ENCODE assay signal across 12 cellular contexts in the genomic region with DNA sequence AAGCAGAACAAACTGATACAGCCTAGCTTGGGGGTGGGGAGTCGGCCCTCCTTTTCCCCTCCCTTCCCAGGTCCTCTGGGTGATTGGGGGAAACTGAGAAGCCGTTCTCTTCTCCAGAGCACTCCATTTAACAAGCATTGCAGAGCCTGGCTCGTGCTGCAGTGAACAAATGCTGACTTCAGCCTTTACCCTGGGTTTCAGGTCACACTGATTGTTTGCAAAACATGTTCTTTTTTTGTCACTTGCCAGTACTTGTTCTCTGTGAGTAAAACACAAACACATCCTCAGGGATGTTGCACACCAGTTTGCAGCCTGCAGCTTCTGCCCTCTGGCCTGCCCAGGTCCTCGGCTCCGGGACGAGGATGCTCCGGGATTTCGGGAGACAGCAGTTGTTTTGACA.
DNase-seq lines count a peak whose midpoint lies in the region; ATAC-seq, FAIRE-seq and TF ChIP-seq lines count a peak whose summit lies in the region.
"Had no signal": no experiment of that assay in that cellular context is flagged by ENCODE, and none has a peak within 500 bp of the region (broad histone marks: within the 10 kb centered on the region; RNA-seq: fewer than 3 reads in every experiment).

No MANE protein-coding gene starts in this region.

- H3K9me3 ChIP-seq in adipocyte (ENCODE audit: control insufficient read depth, low read length) = no peaks in the 10 kb centered on the region
- H3K9me3 ChIP-seq in keratinocyte (ENCODE audit: control insufficient read depth, low read depth, low read length) = no peaks in the 10 kb centered on the region
- no peaks in the 10 kb centered on the region for H3K9me3 ChIP-seq in testis

- dilution Hi-C loops in keratinocyte (cut with MboI; ENCODE audit: extremely low pct_ligation_motif_present, low sequenced_read_pairs) = no loop called here

- H3K27ac ChIP-seq in HL-60 (replicated peaks) (peak overlapping the region; percentile 95), keratinocyte (ENCODE audit: control insufficient read depth, insufficient read depth, low read length) (peak overlapping the region; percentile 89), testis (peak overlapping the region in 1 of 2 donors; percentile 67)

- no peak for TF ChIP-seq POLR2A in testis (IDR thresholded peaks at IDR 0.05)

- H3K4me2 ChIP-seq in keratinocyte (ENCODE audit: control insufficient read depth, extremely low read depth, insufficient read depth, low read depth, low read length) = peak overlapping the region; percentile 95

- H3K4me3 ChIP-seq in HL-60 (replicated peaks; ENCODE audit: insufficient read depth, low read length) (no peak overlapping the region; the same call in 1 of the 2 replicates), adipocyte (ENCODE audit: low read length) (peak overlapping the region; percentile 25), keratinocyte (ENCODE audit: control insufficient read depth in 2 of 3, extremely low read depth in 1 of 3, insufficient read depth in 2 of 3, low read depth in 1 of 3, low read length in 3 of 3) (peak overlapping the region in 1 of 3 experiments; percentile 41), testis (no peak overlapping the region)

- no peaks in the 10 kb centered on the region for H4K20me1 ChIP-seq in keratinocyte (ENCODE audit: control insufficient read depth, extremely low read depth, insufficient read depth, low read length)

- no peak for ATAC-seq in GM21786 (IDR thresholded peaks at IDR 0.05; ENCODE audit: unreplicated experiment)
- ATAC-seq: activated naive CD4-positive, alpha-beta T cell treated with anti-CD3 and anti-CD28 coated beads, Interleukin-2, amount 50 U/mL, for 72 hours had no signal

- peaks cover 73% of the 10 kb centered on the region for H3K79me2 ChIP-seq in keratinocyte (ENCODE audit: control insufficient read depth, insufficient read depth, low read length)

- WGBS in testis, 2 donors = 36 to 51% methylated on average over 8 of the region's 8 CpGs

- no peaks in the 10 kb centered on the region for H3K36me3 ChIP-seq in adipocyte (ENCODE audit: control insufficient read depth, insufficient read depth, low read length, severe bottlenecking)
- no peaks in the 10 kb centered on the region for H3K36me3 ChIP-seq in keratinocyte (ENCODE audit: control insufficient read depth in 2 of 2, extremely low read depth in 1 of 2, insufficient read depth in 2 of 2, low read length in 2 of 2)
- H3K36me3 ChIP-seq in testis (ENCODE audit: low read depth, missing control alignments) = no peaks in the 10 kb centered on the region

- H3K4me1 ChIP-seq in adipocyte (ENCODE audit: control insufficient read depth, insufficient read depth, low read length) (peaks cover 59% of the 10 kb centered on the region), keratinocyte (ENCODE audit: control insufficient read depth, extremely low read depth, insufficient read depth, low read length) (peaks cover 42% of the 10 kb centered on the region), testis (peaks cover 43% of the 10 kb centered on the region)

- peak; percentile 87 for FAIRE-seq in keratinocyte (lab: Jason Lieb, UNC)

- TF ChIP-seq CTCF in HL-60 (IDR thresholded peaks at IDR 0.05; ENCODE audit: insufficient read depth, low read length) (no peak), keratinocyte (optimal IDR thresholded peaks at IDR 0.05 in 1 of 3, IDR thresholded peaks at IDR 0.05 in 1 of 3, conservative IDR thresholded peaks at IDR 0.05 in 1 of 3; ENCODE audit: extremely low read depth in 1 of 3, insufficient read depth in 2 of 3, low read length in 3 of 3) (no peak), testis (IDR thresholded peaks at IDR 0.05) (no peak)

- H3K9ac ChIP-seq in adipocyte (ENCODE audit: low read length) (peak overlapping the region; percentile 40), keratinocyte (ENCODE audit: control insufficient read depth, extremely low read depth, insufficient read depth, low read length) (peak overlapping the region; percentile 65)

- no peak overlapping the region for H2AFZ ChIP-seq in keratinocyte (ENCODE audit: control insufficient read depth, low read length)

- intact Hi-C loops in testis (cut with DNase I; ENCODE audit: low total_unique reads) = no loop called here

- no peaks in the 10 kb centered on the region for H3K27me3 ChIP-seq in HL-60 (ENCODE audit: insufficient read depth, poor library complexity, severe bottlenecking)
- H3K27me3 ChIP-seq in adipocyte (replicated peaks; ENCODE audit: control insufficient read depth, insufficient read depth, low read length) = no peaks in the 10 kb centered on the region
- no peaks in the 10 kb centered on the region for H3K27me3 ChIP-seq in keratinocyte (ENCODE audit: control insufficient read depth, extremely low read depth, insufficient read depth, low read length)
- no peaks in the 10 kb centered on the region for H3K27me3 ChIP-seq in testis

- peaks cover 2% of the 10 kb centered on the region for H3K9me1 ChIP-seq in keratinocyte (ENCODE audit: control insufficient read depth, extremely low read depth, insufficient read depth, low read length)

- peak in 1 of 2 experiments; percentile 50 for DNase-seq in HL-60 (ENCODE audit: low read depth in 1 of 2, low spot score in 1 of 2)
- no peak for DNase-seq in adipocyte (ENCODE audit: low read depth)
- DNase-seq in keratinocyte (ENCODE audit: low read depth, low spot score) = no peak
- DNase-seq in testis = peak; percentile 48
- DNase-seq in OCI-M1 (lab: John Stamatoyannopoulos, UW) = no peak
- DNase-seq in AG08396 (ENCODE audit: low spot score) = no peak
- DNase-seq: EL, naive B cell, NCI-H2107, SHP77 treated with DMSO at 0.1 percent for 48 hours had no signal
